Comparison of ENCODE assay signal across 14 cellular contexts in the genomic region with DNA sequence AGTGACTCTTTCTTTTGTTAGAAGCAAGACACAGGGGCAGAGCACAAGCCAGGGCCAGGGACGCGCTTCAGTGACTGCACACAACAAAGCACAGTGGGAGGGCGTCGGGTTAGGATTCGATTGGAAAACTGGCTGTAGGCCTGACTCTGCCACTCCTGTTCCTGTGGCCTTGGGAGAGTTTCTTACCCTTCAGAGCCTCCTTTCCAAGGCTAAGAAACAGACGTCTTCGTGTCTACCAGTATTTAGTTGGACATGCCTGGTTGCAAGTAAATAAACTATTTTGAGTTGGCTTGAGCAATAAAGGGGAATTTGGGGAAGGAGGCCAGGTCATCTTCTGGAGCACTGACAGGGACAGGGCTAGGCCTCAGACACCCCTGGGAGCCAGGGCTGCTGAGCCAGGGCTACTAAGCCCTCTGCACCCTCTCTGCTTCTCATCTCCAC.
A peak's percentile ranks its signal among the peaks of the same experiment; 100 is the strongest.
DNase-seq lines count a peak whose midpoint lies in the region; ATAC-seq and TF ChIP-seq lines count a peak whose summit lies in the region.
"Had no signal": no experiment of that assay in that cellular context is flagged by ENCODE, and none has a peak within 500 bp of the region (broad histone marks: within the 10 kb centered on the region; RNA-seq: fewer than 3 reads in every experiment).

No MANE protein-coding gene starts in this region.

- no peak overlapping the region for H2BK120ac ChIP-seq in trophoblast cell (ENCODE audit: insufficient read depth, low read length, poor library complexity)

- peaks cover 0 to 6% of the 10 kb centered on the region in 2 donors for H3K9me3 Mint-ChIP-seq in stimulated activated naive B cell treated with anti-CD40 and anti-IgM and Interleukin-4, amounts not matched to agents 10 μg/mL and 1 μg/mL and 100 μg/mL, for 72 hours

- no peak overlapping the region for H2AFZ ChIP-seq in trophoblast cell (ENCODE audit: insufficient read depth, low read length, poor library complexity)

- no peak overlapping the region for H3K4ac ChIP-seq in trophoblast cell (ENCODE audit: low read depth, low read length)

- H3K23ac ChIP-seq in trophoblast cell (ENCODE audit: low read length) = no peak overlapping the region

- H3K4me2 ChIP-seq in trophoblast cell (ENCODE audit: low read length) = no peak overlapping the region

- H2BK5ac ChIP-seq in trophoblast cell (ENCODE audit: low read depth, low read length, poor library complexity) = no peak overlapping the region

- H3K4me3 ChIP-seq in trophoblast cell (ENCODE audit: low read depth, low read length) = no peak overlapping the region
- H3K4me3 ChIP-seq: BLaER1 treated with 17β-estradiol and CSF1 and Interleukin-3, amounts not matched to agents 10 nM and 100 nM had no signal

- H3K27ac Mint-ChIP-seq in stimulated activated naive B cell treated with anti-CD40 and anti-IgM and Interleukin-4, amounts not matched to agents 10 μg/mL and 1 μg/mL and 100 μg/mL, for 72 hours = no peak overlapping the region
- H3K27ac Mint-ChIP-seq: IgD-negative memory B cell, natural killer cell had no signal

- no peak overlapping the region for H2AK5ac ChIP-seq in trophoblast cell (ENCODE audit: low read length)

- H3K36me3 Mint-ChIP-seq in stimulated activated naive B cell treated with anti-CD40 and anti-IgM and Interleukin-4, amounts not matched to agents 10 μg/mL and 1 μg/mL and 100 μg/mL, for 72 hours = no peaks in the 10 kb centered on the region
- H3K36me3 Mint-ChIP-seq: IgD-negative memory B cell, natural killer cell had no signal

- in situ Hi-C loops in ACHN (cut with HindIII; ENCODE audit: low pct_ligation_motif_present, low pct_unique_long_range_greater_than_20kb, low sequenced_read_pairs) = no loop called here

- no peak overlapping the region for H4K12ac ChIP-seq in trophoblast cell (ENCODE audit: low read depth, low read length)

- H2BK12ac ChIP-seq in trophoblast cell (ENCODE audit: low read length) = no peak overlapping the region

- H3K27me3 Mint-ChIP-seq in stimulated activated naive B cell treated with anti-CD40 and anti-IgM and Interleukin-4, amounts not matched to agents 10 μg/mL and 1 μg/mL and 100 μg/mL, for 72 hours = peaks cover 0 to 5% of the 10 kb centered on the region in 2 donors

- no peaks in the 10 kb centered on the region for H3K4me1 Mint-ChIP-seq in stimulated activated naive B cell treated with anti-CD40 and anti-IgM and Interleukin-4, amounts not matched to agents 10 μg/mL and 1 μg/mL and 100 μg/mL, for 72 hours
- H3K4me1 Mint-ChIP-seq: IgD-negative memory B cell, natural killer cell had no signal

- WGBS in trophoblast cell (ENCODE audit: extremely low coverage, insufficient coverage, insufficient read length) = no CpG with 5 or more reads among the region's 7 CpGs

- no peaks in the 10 kb centered on the region for H3K79me2 ChIP-seq in trophoblast cell (ENCODE audit: control insufficient read depth, insufficient read depth, low read length, poor library complexity)

- no peak overlapping the region for H3K27ac ChIP-seq in trophoblast cell (ENCODE audit: low read depth, low read length)
- H3K27ac ChIP-seq: BLaER1 treated with 17β-estradiol and CSF1 and Interleukin-3, amounts not matched to agents 10 nM and 100 nM had no signal

- ATAC-seq in stimulated activated naive B cell treated with anti-CD40 and anti-IgM and Interleukin-4, amounts not matched to agents 10 μg/mL and 1 μg/mL and 100 μg/mL, for 72 hours (replicated peaks) = no peak
- ATAC-seq: esophagus mucosa; natural killer cell; stimulated activated naive CD8-positive, alpha-beta T cell treated with anti-CD3 and anti-CD28 coated beads, Interleukin-15, Interleukin-2, amounts not matched to agents 100 U/mL and 50 U/mL, for 24 hours had no signal

- H3K79me1 ChIP-seq in trophoblast cell (ENCODE audit: low read length) = no peaks in the 10 kb centered on the region

- no peak overlapping the region for H3K9ac ChIP-seq in trophoblast cell (ENCODE audit: low read length)
- H3K9ac ChIP-seq: BLaER1 treated with 17β-estradiol and CSF1 and Interleukin-3, amounts not matched to agents 10 nM and 100 nM had no signal

- no peaks in the 10 kb centered on the region for H3K36me3 ChIP-seq in trophoblast cell (ENCODE audit: control insufficient read depth in 1 of 2, insufficient read depth in 2 of 2, low read length in 2 of 2)
- H3K36me3 ChIP-seq: BLaER1 treated with 17β-estradiol and CSF1 and Interleukin-3, amounts not matched to agents 10 nM and 100 nM had no signal

- H3K18ac ChIP-seq in trophoblast cell (ENCODE audit: low read length) = no peak overlapping the region

- H4K91ac ChIP-seq in trophoblast cell (ENCODE audit: low read depth, low read length) = no peak overlapping the region

- H4K8ac ChIP-seq in trophoblast cell (ENCODE audit: low read depth, low read length) = no peak overlapping the region

- H3K4me3 Mint-ChIP-seq in stimulated activated naive B cell treated with anti-CD40 and anti-IgM and Interleukin-4, amounts not matched to agents 10 μg/mL and 1 μg/mL and 100 μg/mL, for 72 hours = no peak overlapping the region
- H3K4me3 Mint-ChIP-seq: IgD-negative memory B cell, natural killer cell had no signal

- no peak overlapping the region for H3K14ac ChIP-seq in trophoblast cell (ENCODE audit: low read length)

- no peaks in the 10 kb centered on the region for H3K9me3 ChIP-seq in trophoblast cell (ENCODE audit: insufficient read depth, low read depth, low read length)
- H3K9me3 ChIP-seq: BLaER1 treated with 17β-estradiol and CSF1 and Interleukin-3, amounts not matched to agents 10 nM and 100 nM had no signal

- POLR2A ChIA-PET in HEK293T (lab: Yijun Ruan, JAX) = no interaction called here

- H3K4me1 ChIP-seq in trophoblast cell (ENCODE audit: control insufficient read depth in 1 of 2, insufficient read depth in 2 of 2, low read length in 2 of 2) = no peaks in the 10 kb centered on the region

- H3K27me3 ChIP-seq in trophoblast cell (ENCODE audit: insufficient read depth, low read length) = no peaks in the 10 kb centered on the region
- H3K27me3 ChIP-seq: BLaER1 treated with 17β-estradiol and CSF1 and Interleukin-3, amounts not matched to agents 10 nM and 100 nM had no signal

- CTCF ChIA-PET in HEK293T (lab: Yijun Ruan, JAX) = no interaction called here

- DNase-seq in ACHN (peak; percentile 11), HEK293T (ENCODE audit: extremely low spot score) (peak; percentile 31), NCI-H510A (lab: John Stamatoyannopoulos, UW) (peak; percentile 63), iPS-NIHi11 (ENCODE audit: low spot score) (peak; percentile 55), CD1c-positive myeloid dendritic cell (ENCODE audit: extremely low spot score) (no peak), trophoblast cell (no peak)
- no peak for DNase-seq in effector CD4-positive, alpha-beta T cell
- no peak for DNase-seq in stimulated activated naive B cell treated with anti-CD40 and anti-IgM and Interleukin-4, amounts not matched to agents 10 μg/mL and 1 μg/mL and 100 μg/mL, for 72 hours
- DNase-seq: natural killer cell; stimulated activated CD4-positive, alpha-beta T cell treated with anti-CD3 and anti-CD28 coated beads, Interleukin-1b, Interleukin-23, amount 100 ng/mL, for 48 hours; stimulated activated naive CD8-positive, alpha-beta T cell treated with anti-CD3 and anti-CD28 coated beads, Interleukin-15, Interleukin-2, amounts not matched to agents 100 U/mL and 50 U/mL, for 24 hours had no signal

TF ChIP-seq in HEK293T, 16 proteins besides CTCF, POLR2A, EP300 and RAD21:
- TF ChIP-seq FOXK2 (IDR thresholded peaks at IDR 0.05) (no peak), FOXM1 (IDR thresholded peaks at IDR 0.05; ENCODE audit: borderline replicate concordance) (no peak), TARDBP (IDR thresholded peaks at IDR 0.05) (no peak), FOXA1 (IDR thresholded peaks at IDR 0.05) (no peak), NFRKB (IDR thresholded peaks at IDR 0.05) (no peak)
- TF ChIP-seq, protein P1, sequence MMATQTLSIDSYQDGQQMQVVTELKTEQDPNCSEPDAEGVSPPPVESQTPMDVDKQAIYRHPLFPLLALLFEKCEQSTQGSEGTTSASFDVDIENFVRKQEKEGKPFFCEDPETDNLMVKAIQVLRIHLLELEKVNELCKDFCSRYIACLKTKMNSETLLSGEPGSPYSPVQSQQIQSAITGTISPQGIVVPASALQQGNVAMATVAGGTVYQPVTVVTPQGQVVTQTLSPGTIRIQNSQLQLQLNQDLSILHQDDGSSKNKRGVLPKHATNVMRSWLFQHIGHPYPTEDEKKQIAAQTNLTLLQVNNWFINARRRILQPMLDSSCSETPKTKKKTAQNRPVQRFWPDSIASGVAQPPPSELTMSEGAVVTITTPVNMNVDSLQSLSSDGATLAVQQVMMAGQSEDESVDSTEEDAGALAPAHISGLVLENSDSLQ (IDR thresholded peaks at IDR 0.05) = no peak

Comparison
In these comparisons a context has a peak if more than half of its experiments do, and no peak if none do; other contexts are left out.
1. DNase-seq: peak in ACHN (single experiment), HEK293T (single experiment), NCI-H510A (single experiment) and iPS-NIHi11 (single experiment); none in CD1c-positive myeloid dendritic cell (single experiment), trophoblast cell (0 of 2), effector CD4-positive, alpha-beta T cell (single experiment) and stimulated activated naive B cell treated with anti-CD40 and anti-IgM and Interleukin-4, amounts not matched to agents 10 μg/mL and 1 μg/mL and 100 μg/mL, for 72 hours (single experiment).